ENCODE assay signal across 1 cellular context in genomic region chr7:100829150-100829716, GRCh38.
TF ChIP-seq lines count a peak whose summit lies in the region.

No MANE protein-coding gene starts in this region.

TF ChIP-seq in K562, 482 proteins besides CTCF, POLR2A, EP300 and RAD21 (continued from another document):
- TF ChIP-seq PHB2 (IDR thresholded peaks at IDR 0.05; ENCODE audit: low read depth) (peak; percentile 43; the same call in 1 of the 2 replicates), NCOA1 (IDR thresholded peaks at IDR 0.05; ENCODE audit: low read depth) (peak; percentile 61; the same call in 1 of the 2 replicates), HLTF (IDR thresholded peaks at IDR 0.05) (no peak), SOX6 (IDR thresholded peaks at IDR 0.05) (peak; percentile 77), ZNF511 (CRISPR knock-in tag; IDR thresholded peaks at IDR 0.05) (0 out of 2 replicates have a peak, but pooled peaks have one; percentile 54), ATF7 (IDR thresholded peaks at IDR 0.05) (peak; percentile 63), ZSCAN32 (CRISPR knock-in tag; IDR thresholded peaks at IDR 0.05) (no peak), RFX7 (CRISPR knock-in tag; IDR thresholded peaks at IDR 0.05) (no peak), BCOR (IDR thresholded peaks at IDR 0.05) (peak; percentile 93), FOXM1 (IDR thresholded peaks at IDR 0.05; ENCODE audit: low read depth) (peak; percentile 69), FOXM1 (CRISPR knock-in tag; IDR thresholded peaks at IDR 0.05; ENCODE audit: low read depth) (no peak), GTF2B (IDR thresholded peaks at IDR 0.05; ENCODE audit: extremely low read depth, insufficient read length) (no peak), GTF2F1 (IDR thresholded peaks at IDR 0.05; ENCODE audit: low read depth, low read length) (no peak), ZBTB9 (CRISPR knock-in tag; IDR thresholded peaks at IDR 0.05) (no peak), ZC3H4 (CRISPR knock-in tag; IDR thresholded peaks at IDR 0.05; ENCODE audit: borderline replicate concordance) (no peak), RCOR1 (IDR thresholded peaks at IDR 0.05; ENCODE audit: borderline replicate concordance in 1 of 2, low read depth in 2 of 2, low read length in 2 of 2) (peak; percentile 54 to 93; a peak in 3 of 4 replicates), ZNF311 (CRISPR knock-in tag; IDR thresholded peaks at IDR 0.05) (no peak), RHOXF2B (CRISPR knock-in tag; conservative IDR thresholded peaks at IDR 0.05) (no peak), DIDO1 (tag; IDR thresholded peaks at IDR 0.05; ENCODE audit: low read depth) (no peak), MXD1 (CRISPR knock-in tag; IDR thresholded peaks at IDR 0.05; ENCODE audit: borderline replicate concordance, poor library complexity, severe bottlenecking) (no peak), CCNT2 (IDR thresholded peaks at IDR 0.05; ENCODE audit: borderline replicate concordance, extremely low read depth, insufficient read length, low read depth, low read length) (peak; percentile 81), ZNF146 (CRISPR knock-in tag; IDR thresholded peaks at IDR 0.05; ENCODE audit: unreplicated experiment) (no peak), ZNF239 (CRISPR knock-in tag; IDR thresholded peaks at IDR 0.05) (no peak), PRPF4 (IDR thresholded peaks at IDR 0.05; ENCODE audit: insufficient read depth, low read depth, low read length, poor library complexity, severe bottlenecking) (no peak), SIN3A (IDR thresholded peaks at IDR 0.05; ENCODE audit: borderline replicate concordance in 2 of 2, control insufficient read depth in 1 of 2, low read depth in 2 of 2, low read length in 2 of 2) (no peak; a peak in 1 of 4 replicates), BRF2 (IDR thresholded peaks at IDR 0.05; ENCODE audit: borderline replicate concordance, insufficient read depth, insufficient read length) (no peak), ELK3 (CRISPR knock-in tag; IDR thresholded peaks at IDR 0.05) (no peak), SRF (CRISPR knock-in tag; IDR thresholded peaks at IDR 0.05) (no peak), MTA2 (IDR thresholded peaks at IDR 0.05; ENCODE audit: low read depth) (peak; percentile 87), TEAD1 (CRISPR knock-in tag; IDR thresholded peaks at IDR 0.05) (no peak)
- TF ChIP-seq, protein P1, sequence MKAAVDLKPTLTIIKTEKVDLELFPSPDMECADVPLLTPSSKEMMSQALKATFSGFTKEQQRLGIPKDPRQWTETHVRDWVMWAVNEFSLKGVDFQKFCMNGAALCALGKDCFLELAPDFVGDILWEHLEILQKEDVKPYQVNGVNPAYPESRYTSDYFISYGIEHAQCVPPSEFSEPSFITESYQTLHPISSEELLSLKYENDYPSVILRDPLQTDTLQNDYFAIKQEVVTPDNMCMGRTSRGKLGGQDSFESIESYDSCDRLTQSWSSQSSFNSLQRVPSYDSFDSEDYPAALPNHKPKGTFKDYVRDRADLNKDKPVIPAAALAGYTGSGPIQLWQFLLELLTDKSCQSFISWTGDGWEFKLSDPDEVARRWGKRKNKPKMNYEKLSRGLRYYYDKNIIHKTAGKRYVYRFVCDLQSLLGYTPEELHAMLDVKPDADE (conservative IDR thresholded peaks at IDR 0.05; ENCODE audit: control insufficient read depth, low read depth, low read length): peak; percentile 79
- TF ChIP-seq, protein P2, sequence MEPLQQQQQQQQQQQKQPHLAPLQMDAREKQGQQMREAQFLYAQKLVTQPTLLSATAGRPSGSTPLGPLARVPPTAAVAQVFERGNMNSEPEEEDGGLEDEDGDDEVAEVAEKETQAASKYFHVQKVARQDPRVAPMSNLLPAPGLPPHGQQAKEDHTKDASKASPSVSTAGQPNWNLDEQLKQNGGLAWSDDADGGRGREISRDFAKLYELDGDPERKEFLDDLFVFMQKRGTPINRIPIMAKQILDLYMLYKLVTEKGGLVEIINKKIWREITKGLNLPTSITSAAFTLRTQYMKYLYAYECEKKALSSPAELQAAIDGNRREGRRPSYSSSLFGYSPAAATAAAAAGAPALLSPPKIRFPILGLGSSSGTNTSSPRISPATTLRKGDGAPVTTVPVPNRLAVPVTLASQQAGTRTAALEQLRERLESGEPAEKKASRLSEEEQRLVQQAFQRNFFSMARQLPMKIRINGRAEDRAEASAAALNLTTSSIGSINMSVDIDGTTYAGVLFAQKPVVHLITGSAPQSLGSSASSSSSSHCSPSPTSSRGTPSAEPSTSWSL (CRISPR knock-in tag; IDR thresholded peaks at IDR 0.05; ENCODE audit: borderline replicate concordance): no peak
- TF ChIP-seq, protein P3, sequence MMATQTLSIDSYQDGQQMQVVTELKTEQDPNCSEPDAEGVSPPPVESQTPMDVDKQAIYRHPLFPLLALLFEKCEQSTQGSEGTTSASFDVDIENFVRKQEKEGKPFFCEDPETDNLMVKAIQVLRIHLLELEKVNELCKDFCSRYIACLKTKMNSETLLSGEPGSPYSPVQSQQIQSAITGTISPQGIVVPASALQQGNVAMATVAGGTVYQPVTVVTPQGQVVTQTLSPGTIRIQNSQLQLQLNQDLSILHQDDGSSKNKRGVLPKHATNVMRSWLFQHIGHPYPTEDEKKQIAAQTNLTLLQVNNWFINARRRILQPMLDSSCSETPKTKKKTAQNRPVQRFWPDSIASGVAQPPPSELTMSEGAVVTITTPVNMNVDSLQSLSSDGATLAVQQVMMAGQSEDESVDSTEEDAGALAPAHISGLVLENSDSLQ (IDR thresholded peaks at IDR 0.05): no peak; the same call in 1 of the 2 replicates
- TF ChIP-seq, protein P4, sequence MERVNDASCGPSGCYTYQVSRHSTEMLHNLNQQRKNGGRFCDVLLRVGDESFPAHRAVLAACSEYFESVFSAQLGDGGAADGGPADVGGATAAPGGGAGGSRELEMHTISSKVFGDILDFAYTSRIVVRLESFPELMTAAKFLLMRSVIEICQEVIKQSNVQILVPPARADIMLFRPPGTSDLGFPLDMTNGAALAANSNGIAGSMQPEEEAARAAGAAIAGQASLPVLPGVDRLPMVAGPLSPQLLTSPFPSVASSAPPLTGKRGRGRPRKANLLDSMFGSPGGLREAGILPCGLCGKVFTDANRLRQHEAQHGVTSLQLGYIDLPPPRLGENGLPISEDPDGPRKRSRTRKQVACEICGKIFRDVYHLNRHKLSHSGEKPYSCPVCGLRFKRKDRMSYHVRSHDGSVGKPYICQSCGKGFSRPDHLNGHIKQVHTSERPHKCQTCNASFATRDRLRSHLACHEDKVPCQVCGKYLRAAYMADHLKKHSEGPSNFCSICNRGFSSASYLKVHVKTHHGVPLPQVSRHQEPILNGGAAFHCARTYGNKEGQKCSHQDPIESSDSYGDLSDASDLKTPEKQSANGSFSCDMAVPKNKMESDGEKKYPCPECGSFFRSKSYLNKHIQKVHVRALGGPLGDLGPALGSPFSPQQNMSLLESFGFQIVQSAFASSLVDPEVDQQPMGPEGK (CRISPR knock-in tag; IDR thresholded peaks at IDR 0.05; ENCODE audit: borderline replicate concordance): no peak
- TF ChIP-seq, protein P5, sequence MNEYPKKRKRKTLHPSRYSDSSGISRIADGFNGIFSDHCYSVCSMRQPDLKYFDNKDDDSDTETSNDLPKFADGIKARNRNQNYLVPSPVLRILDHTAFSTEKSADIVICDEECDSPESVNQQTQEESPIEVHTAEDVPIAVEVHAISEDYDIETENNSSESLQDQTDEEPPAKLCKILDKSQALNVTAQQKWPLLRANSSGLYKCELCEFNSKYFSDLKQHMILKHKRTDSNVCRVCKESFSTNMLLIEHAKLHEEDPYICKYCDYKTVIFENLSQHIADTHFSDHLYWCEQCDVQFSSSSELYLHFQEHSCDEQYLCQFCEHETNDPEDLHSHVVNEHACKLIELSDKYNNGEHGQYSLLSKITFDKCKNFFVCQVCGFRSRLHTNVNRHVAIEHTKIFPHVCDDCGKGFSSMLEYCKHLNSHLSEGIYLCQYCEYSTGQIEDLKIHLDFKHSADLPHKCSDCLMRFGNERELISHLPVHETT (CRISPR knock-in tag; conservative IDR thresholded peaks at IDR 0.05 in 1 of 2, IDR thresholded peaks at IDR 0.05 in 1 of 2): peak in 1 of 2 experiments; percentile 56; a peak in 1 of 4 replicates
